Comparison of ENCODE assay signal across 19 cellular contexts in genomic region chr11:9075441-9076000, GRCh38.
DNase-seq lines count a peak whose midpoint lies in the region; TF ChIP-seq lines count a peak whose summit lies in the region.
"Had no signal": no experiment of that assay in that cellular context is flagged by ENCODE, and none has a peak within 500 bp of the region (broad histone marks: within the 10 kb centered on the region; RNA-seq: fewer than 3 reads in every experiment).

No MANE protein-coding gene starts in this region.

- no peak overlapping the region for H3K4me2 ChIP-seq in parathyroid adenoma (ENCODE audit: low read length)

- H3K36me3 ChIP-seq in HEK293 (ENCODE audit: control insufficient read depth in 2 of 2, insufficient read depth in 1 of 2, low read length in 2 of 2) (no peaks in the 10 kb centered on the region), parathyroid adenoma (ENCODE audit: control insufficient read depth, insufficient read depth, low read length) (no peaks in the 10 kb centered on the region)
- no peaks in the 10 kb centered on the region for H3K36me3 ChIP-seq in effector memory CD4-positive, alpha-beta T cell (ENCODE audit: control insufficient read depth, insufficient read depth, low read length)
- H3K36me3 ChIP-seq: ascending aorta, esophagus squamous epithelium, prostate gland, upper lobe of left lung had no signal

- no peak overlapping the region for H2AFZ ChIP-seq in parathyroid adenoma

- H3K4me3 ChIP-seq in HEK293 (ENCODE audit: low read depth, low read length) (no peak overlapping the region), parathyroid adenoma (ENCODE audit: low read depth, low read length) (no peak overlapping the region)
- H3K4me3 ChIP-seq in effector memory CD4-positive, alpha-beta T cell (ENCODE audit: insufficient read depth, low read depth, low read length, poor library complexity, severe bottlenecking) = no peak overlapping the region
- H3K4me3 ChIP-seq: ascending aorta, esophagus squamous epithelium, prostate gland, upper lobe of left lung had no signal

- no peak for TF ChIP-seq CTCF in HEK293 (tag by site-specific recombination; IDR thresholded peaks at IDR 0.05)
- TF ChIP-seq CTCF in VCaP (conservative IDR thresholded peaks at IDR 0.05) = no peak
- TF ChIP-seq CTCF in parathyroid adenoma (IDR thresholded peaks at IDR 0.05) = no peak

- H3K9me3 ChIP-seq in HEK293 (ENCODE audit: control insufficient read depth, insufficient read depth, low read depth, low read length) = no peaks in the 10 kb centered on the region
- H3K9me3 ChIP-seq in parathyroid adenoma (ENCODE audit: control insufficient read depth, low read length) = no peaks in the 10 kb centered on the region
- no peaks in the 10 kb centered on the region for H3K9me3 ChIP-seq in effector memory CD4-positive, alpha-beta T cell (ENCODE audit: control insufficient read depth, low read length)
- H3K9me3 ChIP-seq: ascending aorta, esophagus squamous epithelium, prostate gland, upper lobe of left lung had no signal

- H3K9ac ChIP-seq in parathyroid adenoma = no peak overlapping the region

- H3K4me1 ChIP-seq in HEK293 (ENCODE audit: control insufficient read depth, insufficient read depth, low read length) = no peaks in the 10 kb centered on the region
- H3K4me1 ChIP-seq in parathyroid adenoma = peaks cover 16% of the 10 kb centered on the region
- no peaks in the 10 kb centered on the region for H3K4me1 ChIP-seq in effector memory CD4-positive, alpha-beta T cell (ENCODE audit: control insufficient read depth, insufficient read depth, low read length, poor library complexity, severe bottlenecking)
- H3K4me1 ChIP-seq: ascending aorta, esophagus squamous epithelium, prostate gland, upper lobe of left lung had no signal

- H3K79me2 ChIP-seq in parathyroid adenoma = no peaks in the 10 kb centered on the region

- CTCF ChIA-PET in HEK293 (lab: Yijun Ruan, JAX) = interaction anchor here (0.6 to 1.0 kb wide), 2 partner anchors 55 to 62 kb away, joined by 3 to 5 read pairs; no protein-coding TSS in a partner anchor

- H3K27ac ChIP-seq in HEK293 (ENCODE audit: extremely low read depth, low read depth, low read length) = no peak overlapping the region
- H3K27ac ChIP-seq in VCaP = peak overlapping the region; percentile 7; the same call in 1 of the 2 replicates
- peak overlapping the region; percentile 74 for H3K27ac ChIP-seq in parathyroid adenoma
- H3K27ac ChIP-seq in effector memory CD4-positive, alpha-beta T cell (ENCODE audit: insufficient read depth, low read length, poor library complexity, severe bottlenecking) = no peak overlapping the region
- H3K27ac ChIP-seq: ascending aorta, esophagus squamous epithelium, upper lobe of left lung had no signal

- DNase-seq in NCI-H1694 treated with DMSO at 0.1 percent for 48 hours (lab: John Stamatoyannopoulos, UW) (peak; percentile 8), NCI-H1694 (lab: John Stamatoyannopoulos, UW) (no peak), islet precursor cell (no peak), NCI-H2081 treated with DMSO at 0.1 percent for 48 hours (lab: John Stamatoyannopoulos, UW) (no peak)
- no peak for DNase-seq in effector memory CD4-positive, alpha-beta T cell
- DNase-seq: activated CD4-positive, alpha-beta T cell treated with anti-CD3 and anti-CD28 coated beads for 1 hour; esophagus squamous epithelium; midbrain; NCI-H1436 treated with DMSO at 0.1 percent for 48 hours; NCI-H345; nephron progenitor cell; stimulated activated CD4-positive, alpha-beta T cell treated with anti-CD3 and anti-CD28 coated beads, Interleukin-4, amount 100 ng/mL, for 1 hour; SW 1271; upper lobe of left lung had no signal

- no peaks in the 10 kb centered on the region for H3K27me3 ChIP-seq in parathyroid adenoma (ENCODE audit: control insufficient read depth, insufficient read depth, low read length)
- no peaks in the 10 kb centered on the region for H3K27me3 ChIP-seq in effector memory CD4-positive, alpha-beta T cell (replicated peaks; ENCODE audit: control insufficient read depth, insufficient read depth, low read length, poor library complexity, severe bottlenecking)
- H3K27me3 ChIP-seq: ascending aorta, upper lobe of left lung had no signal

- POLR2A ChIA-PET in HEK293 (lab: Yijun Ruan, JAX) = no interaction called here

TF ChIP-seq in HEK293, 187 proteins besides CTCF, POLR2A, EP300 and RAD21:
- TF ChIP-seq PBX3 (CRISPR knock-in tag; IDR thresholded peaks at IDR 0.05) (no peak), ZNF660 (tag by site-specific recombination; IDR thresholded peaks at IDR 0.05) (no peak), KLF1 (tag by site-specific recombination; IDR thresholded peaks at IDR 0.05) (no peak), ZNF530 (tag by site-specific recombination; IDR thresholded peaks at IDR 0.05; ENCODE audit: low read depth) (no peak), SCRT2 (tag by site-specific recombination; IDR thresholded peaks at IDR 0.05) (no peak), ZBTB44 (tag by site-specific recombination; IDR thresholded peaks at IDR 0.05) (0 out of 2 replicates have a peak, but pooled peaks have one; percentile 25), ZNF155 (tag by site-specific recombination; IDR thresholded peaks at IDR 0.05) (no peak), ZNF398 (tag by site-specific recombination; IDR thresholded peaks at IDR 0.05) (no peak), TSHZ1 (tag by site-specific recombination; IDR thresholded peaks at IDR 0.05; ENCODE audit: borderline replicate concordance) (no peak)
TF ChIP-seq in HEK293: peak in this region for 1.

Comparison
In these comparisons a context has a peak if more than half of its experiments do, and no peak if none do; other contexts are left out.
1. H3K27ac ChIP-seq: peak in VCaP (single experiment) and parathyroid adenoma (single experiment); none in HEK293 (single experiment) and effector memory CD4-positive, alpha-beta T cell (single experiment).